ENCODE assay signal across 17 cellular contexts in the genomic region with DNA sequence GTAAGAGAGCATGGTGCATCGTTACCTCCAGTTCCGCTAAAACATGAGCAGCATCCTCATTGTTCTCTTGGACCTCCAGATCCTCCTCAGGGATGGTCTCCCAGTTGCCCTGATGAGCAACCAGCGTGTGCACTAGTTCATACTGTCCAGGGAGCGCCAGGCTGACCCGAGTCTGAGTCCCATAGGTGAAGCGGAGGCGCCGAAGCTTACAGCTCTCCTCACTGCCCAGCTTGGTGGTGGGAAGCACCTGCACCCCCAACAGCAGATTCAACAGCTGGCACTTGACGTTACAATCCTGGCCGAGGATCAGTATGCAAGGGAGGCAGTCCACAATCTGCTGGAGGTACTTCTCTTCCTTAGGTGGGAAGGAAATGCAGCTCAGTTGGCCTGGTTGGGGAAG.
"Had no signal": no experiment of that assay in that cellular context is flagged by ENCODE, and none has a peak within 500 bp of the region (broad histone marks: within the 10 kb centered on the region; RNA-seq: fewer than 3 reads in every experiment).

No MANE protein-coding gene starts in this region.

- H3K79me2 ChIP-seq: parathyroid adenoma had no signal

- H3K27me3 ChIP-seq: body of pancreas, left lung, sigmoid colon, upper lobe of right lung had no signal

- H3K9me3 Mint-ChIP-seq: activated naive CD8-positive, alpha-beta T cell treated with anti-CD3 and anti-CD28 coated beads, Interleukin-2, amount 10 ng/mL, durations not matched to agents 7 days and 5 days; activated T-helper 1 cell treated with anti-CD3 and anti-CD28 coated beads, Interleukin-12 subunit alpha, Interleukin-12 subunit beta, Interleukin-2, Interleukin-4 antibody, amounts not matched to agents 30 ng/mL and 10 ng/mL and 1 ng/mL, durations not matched to agents 14 hours and 24 hours and 36 hours; stimulated activated memory B cell treated with anti-CD40 and anti-IgM and Interleukin-4, amounts not matched to agents 10 μg/mL and 1 μg/mL and 100 μg/mL, for 72 hours had no signal

- H3K27ac Mint-ChIP-seq: stimulated activated memory B cell treated with anti-CD40 and anti-IgM and Interleukin-4, amounts not matched to agents 10 μg/mL and 1 μg/mL and 100 μg/mL, for 72 hours had no signal

- H3K4me3 Mint-ChIP-seq: stimulated activated memory B cell treated with anti-CD40 and anti-IgM and Interleukin-4, amounts not matched to agents 10 μg/mL and 1 μg/mL and 100 μg/mL, for 72 hours had no signal

- H3K27ac ChIP-seq: body of pancreas, left lung, parathyroid adenoma, sigmoid colon, upper lobe of right lung, VCaP had no signal

- DNase-seq: activated CD4-positive, alpha-beta T cell treated with anti-CD3 and anti-CD28 coated beads for 1 hour; activated naive CD8-positive, alpha-beta T cell treated with anti-CD3 and anti-CD28 coated beads, Interleukin-2, amount 10 ng/mL, durations not matched to agents 7 days and 5 days; body of pancreas; erythroblast; foreskin melanocyte; glutamatergic neuron; hippocampal formation; left lung; sigmoid colon; stimulated activated CD4-positive, alpha-beta T cell treated with anti-CD3 and anti-CD28 coated beads, Interleukin-4, amount 100 ng/mL, for 24 hours; T-helper 2 cell; upper lobe of right lung had no signal

- H3K9me3 ChIP-seq: body of pancreas, left lung, sigmoid colon, upper lobe of right lung had no signal

- H2AFZ ChIP-seq: parathyroid adenoma had no signal

- H3K9ac ChIP-seq: parathyroid adenoma had no signal

- FAIRE-seq: endometrium had no signal

- H3K4me3 ChIP-seq: body of pancreas, left lung, sigmoid colon, upper lobe of right lung had no signal

- H3K36me3 ChIP-seq: left lung had no signal

- H3K27me3 Mint-ChIP-seq: activated naive CD8-positive, alpha-beta T cell treated with anti-CD3 and anti-CD28 coated beads, Interleukin-2, amount 10 ng/mL, durations not matched to agents 7 days and 5 days; stimulated activated memory B cell treated with anti-CD40 and anti-IgM and Interleukin-4, amounts not matched to agents 10 μg/mL and 1 μg/mL and 100 μg/mL, for 72 hours had no signal

- ATAC-seq: body of pancreas; left lung; stimulated activated memory B cell treated with anti-CD40 and anti-IgM and Interleukin-4, amounts not matched to agents 10 μg/mL and 1 μg/mL and 100 μg/mL, for 72 hours; upper lobe of right lung had no signal

- H3K4me1 ChIP-seq: parathyroid adenoma had no signal
